Comparison of ENCODE assay signal across 8 cellular contexts in the genomic region with DNA sequence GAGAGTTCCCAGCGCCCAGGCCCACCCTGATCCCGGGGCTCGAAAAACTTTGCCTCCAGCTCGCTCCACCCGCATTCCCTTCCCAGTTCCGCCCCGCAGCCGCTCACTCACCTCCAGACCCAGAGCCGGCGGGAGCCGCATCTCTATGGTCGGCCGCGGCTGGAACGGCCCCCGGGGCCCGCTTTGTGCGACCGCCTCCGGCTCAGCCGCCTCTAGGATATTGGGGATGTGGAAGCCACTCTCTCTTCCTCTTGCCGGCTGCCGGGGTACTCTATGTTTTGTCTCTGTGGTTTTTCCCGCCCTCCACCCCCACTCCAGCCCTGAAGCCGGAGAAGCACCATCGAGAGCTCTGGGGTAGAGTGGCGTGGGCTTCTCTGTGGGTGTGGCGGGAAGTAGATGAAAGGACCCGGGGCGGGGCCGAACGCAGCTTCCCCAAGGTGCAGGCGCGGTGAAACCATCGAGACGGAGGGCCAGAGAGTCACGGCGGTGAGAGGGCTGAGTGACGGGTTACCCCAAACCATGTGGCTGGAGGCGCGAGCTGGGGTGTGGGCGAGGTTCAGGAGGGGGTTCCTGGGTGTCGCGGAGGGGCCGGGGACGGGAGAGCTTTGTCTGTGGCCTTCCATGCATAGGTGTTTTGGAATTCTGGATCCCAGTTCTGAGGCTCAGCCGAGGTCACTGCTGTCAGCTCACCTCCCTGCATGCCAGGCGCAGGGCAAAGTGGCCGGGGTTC. TPM values are rescaled to one million over a fixed set of nuclear protein-coding genes. Genes with fewer than 3 reads are reported as not detected.
A peak's percentile ranks its signal among the peaks of the same experiment; 100 is the strongest.
DNase-seq lines count a peak whose midpoint lies in the region; ATAC-seq, FAIRE-seq and TF ChIP-seq lines count a peak whose summit lies in the region.

A gene with protein sequence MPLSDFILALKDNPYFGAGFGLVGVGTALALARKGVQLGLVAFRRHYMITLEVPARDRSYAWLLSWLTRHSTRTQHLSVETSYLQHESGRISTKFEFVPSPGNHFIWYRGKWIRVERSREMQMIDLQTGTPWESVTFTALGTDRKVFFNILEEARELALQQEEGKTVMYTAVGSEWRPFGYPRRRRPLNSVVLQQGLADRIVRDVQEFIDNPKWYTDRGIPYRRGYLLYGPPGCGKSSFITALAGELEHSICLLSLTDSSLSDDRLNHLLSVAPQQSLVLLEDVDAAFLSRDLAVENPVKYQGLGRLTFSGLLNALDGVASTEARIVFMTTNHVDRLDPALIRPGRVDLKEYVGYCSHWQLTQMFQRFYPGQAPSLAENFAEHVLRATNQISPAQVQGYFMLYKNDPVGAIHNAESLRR (plus strand): TSS at position 426 of the 730 bp plus-strand sequence. CDS start 1,305 bp downstream, outside the sequence.
A gene with protein sequence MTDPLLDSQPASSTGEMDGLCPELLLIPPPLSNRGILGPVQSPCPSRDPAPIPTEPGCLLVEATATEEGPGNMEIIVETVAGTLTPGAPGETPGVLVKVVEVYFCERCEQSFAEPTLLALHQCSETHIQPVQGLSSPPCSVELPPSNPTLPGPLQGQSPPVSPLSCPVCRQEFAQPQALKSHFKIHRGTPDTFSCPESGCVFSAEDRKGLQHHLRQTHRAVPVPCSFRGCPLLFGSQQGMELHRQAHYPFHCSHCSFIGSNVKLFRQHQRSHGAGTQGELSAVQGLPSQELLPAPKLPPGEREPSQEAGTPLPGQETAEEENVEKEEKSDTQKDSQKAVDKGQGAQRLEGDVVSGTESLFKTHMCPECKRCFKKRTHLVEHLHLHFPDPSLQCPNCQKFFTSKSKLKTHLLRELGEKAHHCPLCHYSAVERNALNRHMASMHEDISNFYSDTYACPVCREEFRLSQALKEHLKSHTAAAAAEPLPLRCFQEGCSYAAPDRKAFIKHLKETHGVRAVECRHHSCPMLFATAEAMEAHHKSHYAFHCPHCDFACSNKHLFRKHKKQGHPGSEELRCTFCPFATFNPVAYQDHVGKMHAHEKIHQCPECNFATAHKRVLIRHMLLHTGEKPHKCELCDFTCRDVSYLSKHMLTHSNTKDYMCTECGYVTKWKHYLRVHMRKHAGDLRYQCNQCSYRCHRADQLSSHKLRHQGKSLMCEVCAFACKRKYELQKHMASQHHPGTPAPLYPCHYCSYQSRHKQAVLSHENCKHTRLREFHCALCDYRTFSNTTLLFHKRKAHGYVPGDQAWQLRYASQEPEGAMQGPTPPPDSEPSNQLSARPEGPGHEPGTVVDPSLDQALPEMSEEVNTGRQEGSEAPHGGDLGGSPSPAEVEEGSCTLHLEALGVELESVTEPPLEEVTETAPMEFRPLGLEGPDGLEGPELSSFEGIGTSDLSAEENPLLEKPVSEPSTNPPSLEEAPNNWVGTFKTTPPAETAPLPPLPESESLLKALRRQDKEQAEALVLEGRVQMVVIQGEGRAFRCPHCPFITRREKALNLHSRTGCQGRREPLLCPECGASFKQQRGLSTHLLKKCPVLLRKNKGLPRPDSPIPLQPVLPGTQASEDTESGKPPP (N-terminal part only) (minus strand): TSS at position 366 of the 730 bp plus-strand sequence. CDS start 3,194 bp downstream, outside the sequence.

- intact Hi-C loops in vagina (cut with DNase I) = no loop called here

- no peaks in the 10 kb centered on the region for H3K27me3 ChIP-seq in rectal smooth muscle tissue (ENCODE audit: control insufficient read depth, insufficient read depth, low read length)
- H3K27me3 ChIP-seq in vagina = no peaks in the 10 kb centered on the region

- peak within 1 kb of the TSS; percentile 74 for H3K4me3 ChIP-seq in astrocyte of the cerebellum (ENCODE audit: low read depth, low read length)
- peak within 1 kb of the TSS; percentile 89 for H3K4me3 ChIP-seq in rectal smooth muscle tissue (ENCODE audit: low read length)
- peak within 1 kb of the TSS; percentile 65 to 86 for H3K4me3 ChIP-seq in vagina

- no peak for TF ChIP-seq POLR2A in vagina (IDR thresholded peaks at IDR 0.05)

- ATAC-seq in HG02973 (IDR thresholded peaks at IDR 0.05; ENCODE audit: unreplicated experiment) = peak; percentile 92

- no peaks in the 10 kb centered on the region for H3K9me3 ChIP-seq in vagina

- TF ChIP-seq CTCF in astrocyte of the cerebellum (IDR thresholded peaks at IDR 0.05; ENCODE audit: low read depth, low read length, missing control alignments) (no peak), vagina (IDR thresholded peaks at IDR 0.05) (no peak)

- H3K4me1 ChIP-seq in rectal smooth muscle tissue (ENCODE audit: control insufficient read depth, insufficient read depth, low read length) = peaks cover 10% of the 10 kb centered on the region
- H3K4me1 ChIP-seq in vagina = peaks cover 21% of the 10 kb centered on the region

- peak within 1 kb of the TSS; percentile 33 for H3K27ac ChIP-seq in rectal smooth muscle tissue (ENCODE audit: low read depth, low read length)
- peak within 1 kb of the TSS; percentile 60 for H3K27ac ChIP-seq in vagina

- peak; percentile 98 for FAIRE-seq in GM18507 (lab: Jason Lieb, UNC)

- H3K9ac ChIP-seq in rectal smooth muscle tissue (ENCODE audit: low read length) = peak within 1 kb of the TSS; percentile 32

- H3K36me3 ChIP-seq in rectal smooth muscle tissue (ENCODE audit: control insufficient read depth, insufficient read depth, low read length) (peaks cover 27% of the 10 kb centered on the region), vagina (peaks cover 0 to 40% of the 10 kb centered on the region in 2 donors)

- in situ Hi-C loops in astrocyte of the cerebellum (cut with HindIII; ENCODE audit: low sequenced_read_pairs) = loop anchor here (5.0 kb wide), 1 partner anchor 87 kb away; no protein-coding TSS in a partner anchor

- peak; percentile 91 for DNase-seq in GM18507 (ENCODE audit: extremely low spot score, insufficient read length, low read depth)
- peak; percentile 62 for DNase-seq in NCI-H2029 treated with DMSO at 0.1 percent for 48 hours (lab: John Stamatoyannopoulos, UW)
- peak; percentile 85 for DNase-seq in T-helper 22 cell (ENCODE audit: low read depth)
- DNase-seq in astrocyte of the cerebellum (ENCODE audit: low read depth) = peak; percentile 57
- DNase-seq in hepatic stellate cell (ENCODE audit: low spot score) = peak; percentile 89
- DNase-seq in vagina (ENCODE audit: extremely low spot score in 2 of 2) = no peak

RNA-seq across cellular contexts. Expression of the first gene that starts in this region (rescaled TPM):
- 28.5 TPM for total RNA-seq in vagina

RNA-seq across cellular contexts. Expression of the second gene that starts in this region (rescaled TPM):
- total RNA-seq in vagina = 22.8 TPM

Comparison
In these comparisons a context has a peak if more than half of its experiments do, and no peak if none do; other contexts are left out.
1. DNase-seq: peak in GM18507 (single experiment), NCI-H2029 treated with DMSO at 0.1 percent for 48 hours (single experiment), T-helper 22 cell (single experiment), astrocyte of the cerebellum (single experiment) and hepatic stellate cell (single experiment); none in vagina (0 of 2).
2. Peak in every context shown above with its lines, with median percentiles within 50 percentile points of each other: H3K4me3 ChIP-seq.